1 cellular context compared by ENCODE assay signal in genomic region chr3:187735837-187736236, GRCh38.
TF ChIP-seq lines count a peak whose summit lies in the region.

No MANE protein-coding gene starts in this region.

TF ChIP-seq in liver, 16 proteins besides CTCF, POLR2A, EP300 and RAD21 (continued from another document):
- TF ChIP-seq REST (IDR thresholded peaks at IDR 0.05) (peak; percentile 21), JUND (IDR thresholded peaks at IDR 0.05) (peak; percentile 43 to 55), YY1 (IDR thresholded peaks at IDR 0.05) (no peak), RXRA (IDR thresholded peaks at IDR 0.05) (peak; percentile 97 to 98), FOXA1 (IDR thresholded peaks at IDR 0.05) (peak; percentile 27), SP1 (IDR thresholded peaks at IDR 0.05) (peak; percentile 80), NR2F2 (IDR thresholded peaks at IDR 0.05) (peak; percentile 79), FOXA2 (IDR thresholded peaks at IDR 0.05) (peak; percentile 22), HNF4G (IDR thresholded peaks at IDR 0.05) (peak; percentile 20), TAF1 (conservative IDR thresholded peaks at IDR 0.05) (no peak)
